In the genomic region with DNA sequence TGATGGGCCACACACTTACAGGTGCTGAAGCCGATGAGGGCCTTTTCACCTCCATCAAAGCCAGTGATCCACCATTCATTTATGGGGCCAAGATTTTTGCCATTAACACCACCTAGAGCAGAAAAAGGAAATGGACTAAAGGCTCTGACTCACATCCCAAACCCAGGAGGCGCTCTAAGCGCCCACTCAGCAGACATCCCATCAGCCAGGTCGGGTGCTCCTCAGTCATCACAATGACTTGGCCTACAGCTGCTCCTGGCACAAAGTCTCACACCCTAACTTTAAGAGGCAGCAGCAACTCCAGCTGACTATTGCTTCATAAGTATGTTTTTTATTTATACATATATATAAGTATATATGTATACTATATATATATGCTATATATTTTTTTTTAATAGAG, we compare ENCODE assay signal across 23 cellular contexts. TPM values are rescaled to one million over a fixed set of nuclear protein-coding genes. Genes with fewer than 3 reads are reported as not detected.
DNase-seq lines count a peak whose midpoint lies in the region; ATAC-seq and TF ChIP-seq lines count a peak whose summit lies in the region.
"Had no signal": no experiment of that assay in that cellular context is flagged by ENCODE, and none has a peak within 500 bp of the region (broad histone marks: within the 10 kb centered on the region; RNA-seq: fewer than 3 reads in every experiment).

No MANE protein-coding gene starts in this region.

- intact Hi-C loops in activated CD8-positive, alpha-beta T cell treated with anti-CD3 and anti-CD28 coated beads for 36 hours (cut with micrococcal nuclease): no loop called here

- no peak for DNase-seq in activated CD8-positive, alpha-beta T cell treated with anti-CD3 and anti-CD28 coated beads for 36 hours
- DNase-seq in activated CD8-positive, alpha-beta T cell treated with anti-CD3 and anti-CD28 coated beads, Interleukin-2, amount 10 ng/mL, durations not matched to agents 7 days and 5 days: no peak
- DNase-seq in MV-4-11 (lab: John Stamatoyannopoulos, UW): peak; percentile 60
- DNase-seq in dermis blood vessel endothelial cell: peak; percentile 45
- DNase-seq in stromal cell of bone marrow (ENCODE audit: low read depth): peak; percentile 12
- DNase-seq in UCSD-AML1 (lab: John Stamatoyannopoulos, UW; ENCODE audit: unreplicated experiment): no peak
- no peak for DNase-seq in T-helper 9 cell
- DNase-seq: COR-L47; effector memory CD8-positive, alpha-beta T cell; GOT3; KG1; NCI-H1105; NCI-H2081; PC-9; SIG-M5; stimulated activated CD4-positive, alpha-beta T cell treated with anti-CD3 and anti-CD28 coated beads, Interleukin-4, amount 100 ng/mL, for 1 hour; stimulated activated naive CD8-positive, alpha-beta T cell treated with anti-CD3 and anti-CD28 coated beads, Interleukin-15, Interleukin-2, amounts not matched to agents 100 U/mL and 50 U/mL, for 24 hours; thyroid gland had no signal

- H3K4me1 Mint-ChIP-seq in activated CD8-positive, alpha-beta T cell treated with anti-CD3 and anti-CD28 coated beads for 36 hours (ENCODE audit: low read depth): no peaks in the 10 kb centered on the region
- H3K4me1 Mint-ChIP-seq in activated CD8-positive, alpha-beta T cell treated with anti-CD3 and anti-CD28 coated beads, Interleukin-2, amount 10 ng/mL, durations not matched to agents 7 days and 5 days (ENCODE audit: low read depth): no peaks in the 10 kb centered on the region

- POLR2A ChIA-PET in activated CD8-positive, alpha-beta T cell treated with anti-CD3 and anti-CD28 coated beads for 36 hours (lab: Charles Lee): interaction anchor here (1.1 kb wide), 1 partner anchor 9 kb away, joined by 3 read pairs; no protein-coding TSS in a partner anchor
- POLR2A ChIA-PET in activated CD8-positive, alpha-beta T cell treated with anti-CD3 and anti-CD28 coated beads, Interleukin-2, amount 10 ng/mL, durations not matched to agents 7 days and 5 days (lab: Charles Lee): no interaction called here

- H3K27ac Mint-ChIP-seq in activated CD8-positive, alpha-beta T cell treated with anti-CD3 and anti-CD28 coated beads for 36 hours: no peak overlapping the region
- H3K27ac Mint-ChIP-seq in activated CD8-positive, alpha-beta T cell treated with anti-CD3 and anti-CD28 coated beads, Interleukin-2, amount 10 ng/mL, durations not matched to agents 7 days and 5 days: no peak overlapping the region
- H3K27ac Mint-ChIP-seq: activated naive CD8-positive, alpha-beta T cell had no signal

- peaks cover 73% of the 10 kb centered on the region for H3K36me3 Mint-ChIP-seq in activated CD8-positive, alpha-beta T cell treated with anti-CD3 and anti-CD28 coated beads for 36 hours (ENCODE audit: low read depth)
- H3K36me3 Mint-ChIP-seq in activated CD8-positive, alpha-beta T cell treated with anti-CD3 and anti-CD28 coated beads, Interleukin-2, amount 10 ng/mL, durations not matched to agents 7 days and 5 days (ENCODE audit: low read depth): peaks cover 82% of the 10 kb centered on the region
- H3K36me3 Mint-ChIP-seq: activated naive CD8-positive, alpha-beta T cell had no signal

- TF ChIP-seq CTCF in activated CD8-positive, alpha-beta T cell treated with anti-CD3 and anti-CD28 coated beads for 36 hours (IDR thresholded peaks at IDR 0.05): no peak

- ATAC-seq in activated CD8-positive, alpha-beta T cell treated with anti-CD3 and anti-CD28 coated beads for 36 hours: peak; percentile 24
- ATAC-seq in activated CD8-positive, alpha-beta T cell treated with anti-CD3 and anti-CD28 coated beads, Interleukin-2, amount 10 ng/mL, durations not matched to agents 7 days and 5 days: no peak
- ATAC-seq in HG03095 (IDR thresholded peaks at IDR 0.05; ENCODE audit: unreplicated experiment): no peak
- ATAC-seq: effector memory CD8-positive, alpha-beta T cell; left lung; naive thymus-derived CD8-positive, alpha-beta T cell; stimulated activated naive CD8-positive, alpha-beta T cell treated with anti-CD3 and anti-CD28 coated beads, Interleukin-15, Interleukin-2, amounts not matched to agents 100 U/mL and 50 U/mL, for 24 hours had no signal

- no peaks in the 10 kb centered on the region for H3K27me3 Mint-ChIP-seq in activated CD8-positive, alpha-beta T cell treated with anti-CD3 and anti-CD28 coated beads for 36 hours
- H3K27me3 Mint-ChIP-seq in activated CD8-positive, alpha-beta T cell treated with anti-CD3 and anti-CD28 coated beads, Interleukin-2, amount 10 ng/mL, durations not matched to agents 7 days and 5 days (ENCODE audit: low read depth): no peaks in the 10 kb centered on the region
- H3K27me3 Mint-ChIP-seq: activated naive CD8-positive, alpha-beta T cell; effector memory CD8-positive, alpha-beta T cell; naive thymus-derived CD8-positive, alpha-beta T cell had no signal

- H3K4me3 Mint-ChIP-seq in activated CD8-positive, alpha-beta T cell treated with anti-CD3 and anti-CD28 coated beads for 36 hours: no peak overlapping the region
- H3K4me3 Mint-ChIP-seq in activated CD8-positive, alpha-beta T cell treated with anti-CD3 and anti-CD28 coated beads, Interleukin-2, amount 10 ng/mL, durations not matched to agents 7 days and 5 days: no peak overlapping the region
- H3K4me3 Mint-ChIP-seq: activated naive CD8-positive, alpha-beta T cell; effector memory CD8-positive, alpha-beta T cell; naive thymus-derived CD8-positive, alpha-beta T cell had no signal

- CTCF ChIA-PET in activated CD8-positive, alpha-beta T cell treated with anti-CD3 and anti-CD28 coated beads for 36 hours (lab: Charles Lee): no interaction called here
- CTCF ChIA-PET in activated CD8-positive, alpha-beta T cell treated with anti-CD3 and anti-CD28 coated beads, Interleukin-2, amount 10 ng/mL, durations not matched to agents 7 days and 5 days (lab: Charles Lee): interaction anchor here (0.6 to 0.9 kb wide), 2 partner anchors 13 to 174 kb away, joined by 3 read pairs; no protein-coding TSS in a partner anchor

- H3K9me3 Mint-ChIP-seq in activated CD8-positive, alpha-beta T cell treated with anti-CD3 and anti-CD28 coated beads for 36 hours: no peaks in the 10 kb centered on the region
- no peaks in the 10 kb centered on the region for H3K9me3 Mint-ChIP-seq in activated CD8-positive, alpha-beta T cell treated with anti-CD3 and anti-CD28 coated beads, Interleukin-2, amount 10 ng/mL, durations not matched to agents 7 days and 5 days (ENCODE audit: insufficient read depth)
- H3K9me3 Mint-ChIP-seq: effector memory CD8-positive, alpha-beta T cell; naive thymus-derived CD8-positive, alpha-beta T cell had no signal

RNA-seq across cellular contexts. Expression of a gene that starts 36.1 kb away (rescaled TPM):
- total RNA-seq in activated CD8-positive, alpha-beta T cell treated with anti-CD3 and anti-CD28 coated beads for 36 hours: 100 to 1,000 TPM; 275 to 286 TPM
- total RNA-seq in activated CD8-positive, alpha-beta T cell treated with anti-CD3 and anti-CD28 coated beads, Interleukin-2, amount 10 ng/mL, durations not matched to agents 7 days and 5 days: 100 to 1,000 TPM; 229 to 241 TPM
- total RNA-seq in dermis blood vessel endothelial cell: 307 and 366 TPM in 2 replicates

RNA-seq across cellular contexts. Expression of a gene that starts 38.9 kb away (rescaled TPM):
- 100 to 1,000 TPM; 372 to 379 TPM for total RNA-seq in activated CD8-positive, alpha-beta T cell treated with anti-CD3 and anti-CD28 coated beads for 36 hours
- 100 to 1,000 TPM; 408 to 412 TPM for total RNA-seq in activated CD8-positive, alpha-beta T cell treated with anti-CD3 and anti-CD28 coated beads, Interleukin-2, amount 10 ng/mL, durations not matched to agents 7 days and 5 days
- total RNA-seq in dermis blood vessel endothelial cell: 37.9 and 67.9 TPM in 2 replicates

RNA-seq across cellular contexts. Expression of a gene that starts 44.3 kb away (rescaled TPM):
- 10 to 100 TPM; 59.0 to 62.1 TPM for total RNA-seq in activated CD8-positive, alpha-beta T cell treated with anti-CD3 and anti-CD28 coated beads for 36 hours
- 10 to 100 TPM; 50.4 to 53.6 TPM for total RNA-seq in activated CD8-positive, alpha-beta T cell treated with anti-CD3 and anti-CD28 coated beads, Interleukin-2, amount 10 ng/mL, durations not matched to agents 7 days and 5 days
- 2.6 and 4.6 TPM in 2 replicates for total RNA-seq in dermis blood vessel endothelial cell

RNA-seq across cellular contexts. Expression of a gene that starts 49.7 kb away (rescaled TPM):
- 100 to 1,000 TPM; 165 to 171 TPM for total RNA-seq in activated CD8-positive, alpha-beta T cell treated with anti-CD3 and anti-CD28 coated beads for 36 hours
- total RNA-seq in activated CD8-positive, alpha-beta T cell treated with anti-CD3 and anti-CD28 coated beads, Interleukin-2, amount 10 ng/mL, durations not matched to agents 7 days and 5 days: 100 to 1,000 TPM; 107 to 121 TPM
- total RNA-seq in dermis blood vessel endothelial cell: 23.4 and 25.4 TPM in 2 replicates

RNA-seq across cellular contexts. Expression of a gene that starts 53.4 kb away (rescaled TPM):
- total RNA-seq in activated CD8-positive, alpha-beta T cell treated with anti-CD3 and anti-CD28 coated beads for 36 hours: 10 to 100 TPM; 11.8 to 12.0 TPM
- total RNA-seq in activated CD8-positive, alpha-beta T cell treated with anti-CD3 and anti-CD28 coated beads, Interleukin-2, amount 10 ng/mL, durations not matched to agents 7 days and 5 days: 1 to 10 TPM; 3.7 to 3.9 TPM
- 0.28 and 0.68 TPM in 2 replicates for total RNA-seq in dermis blood vessel endothelial cell
- total RNA-seq: astrocyte, PC-9 had no signal

Comparison
In these comparisons a context has a peak if more than half of its experiments do, and no peak if none do; other contexts are left out.
1. DNase-seq: peak in MV-4-11 (single experiment), dermis blood vessel endothelial cell (single experiment) and stromal cell of bone marrow (single experiment); none in activated CD8-positive, alpha-beta T cell treated with anti-CD3 and anti-CD28 coated beads for 36 hours (single experiment), activated CD8-positive, alpha-beta T cell treated with anti-CD3 and anti-CD28 coated beads, Interleukin-2, amount 10 ng/mL, durations not matched to agents 7 days and 5 days (single experiment), UCSD-AML1 (single experiment) and T-helper 9 cell (single experiment).